19 cellular contexts compared by ENCODE assay signal in genomic region chr16:5064915-5065314, GRCh38. TPM values are rescaled to one million over a fixed set of nuclear protein-coding genes. Genes with fewer than 3 reads are reported as not detected.
DNase-seq lines count a peak whose midpoint lies in the region; ATAC-seq and TF ChIP-seq lines count a peak whose summit lies in the region.
"Had no signal": no experiment of that assay in that cellular context is flagged by ENCODE, and none has a peak within 500 bp of the region (broad histone marks: within the 10 kb centered on the region; RNA-seq: fewer than 3 reads in every experiment).

No MANE protein-coding gene starts in this region.

- peaks cover 9% of the 10 kb centered on the region for H3K4me1 Mint-ChIP-seq in Calu3 (ENCODE audit: low read depth, unreplicated experiment)
- H3K4me1 Mint-ChIP-seq in nephron = peaks cover 6% of the 10 kb centered on the region
- H3K4me1 Mint-ChIP-seq: stimulated activated effector memory CD8-positive, alpha-beta T cell treated with anti-CD3 and anti-CD28 coated beads, Interleukin-12 subunit alpha, Interleukin-12 subunit beta, amount 100 ng/mL, for 72 hours had no signal

- DNase-seq in Calu3 (peak; percentile 25), LHCN-M2 (ENCODE audit: low read depth) (peak; percentile 10), RWPE2 (ENCODE audit: low spot score) (peak; percentile 34)
- DNase-seq in stimulated activated CD4-positive, alpha-beta T cell treated with anti-CD3 and anti-CD28 coated beads, Interleukin-12 subunit alpha, Interleukin-12 subunit beta, amount 100 ng/mL, for 4 hours = no peak
- DNase-seq: activated CD4-positive, alpha-beta T cell treated with anti-CD3 and anti-CD28 coated beads, Interleukin-2, amount 10 ng/mL, durations not matched to agents 7 days and 5 days; activated T-cell treated with anti-CD3 and anti-CD28 coated beads, Interleukin-2, amount 50 U/mL, for 1 hour; AML-193; mesenchymal stem cell had no signal

- no peaks in the 10 kb centered on the region for H3K9me3 ChIP-seq in RWPE2 (ENCODE audit: severe bottlenecking)
- H3K9me3 ChIP-seq: neutrophil, SJSA1 had no signal

- CTCF ChIA-PET in Calu3 (lab: Charles Lee) = no interaction called here

- H3K9me3 Mint-ChIP-seq in Calu3 (ENCODE audit: low read depth, unreplicated experiment) (no peaks in the 10 kb centered on the region), nephron (no peaks in the 10 kb centered on the region)
- H3K9me3 Mint-ChIP-seq: activated CD4-positive, alpha-beta T cell treated with anti-CD3 and anti-CD28 coated beads, Interleukin-2, amount 10 ng/mL, durations not matched to agents 7 days and 5 days; GM23338; stimulated activated effector memory CD8-positive, alpha-beta T cell treated with anti-CD3 and anti-CD28 coated beads, Interleukin-12 subunit alpha, Interleukin-12 subunit beta, amount 100 ng/mL, for 72 hours; type B pancreatic cell had no signal

- TF ChIP-seq CTCF in Calu3 (IDR thresholded peaks at IDR 0.05; ENCODE audit: unreplicated experiment) (no peak), RWPE2 (IDR thresholded peaks at IDR 0.05; ENCODE audit: poor library complexity, severe bottlenecking) (no peak), nephron (IDR thresholded peaks at IDR 0.05; ENCODE audit: unreplicated experiment in 3 of 3) (no peak)

- no TSS peak for BruUV-seq in Calu3 (replicated peaks; lab: Mats Ljungman, UMichigan)

- H3K4me1 ChIP-seq in RWPE2 (ENCODE audit: insufficient read depth, poor library complexity, severe bottlenecking) = no peaks in the 10 kb centered on the region
- H3K4me1 ChIP-seq: SJSA1 had no signal

- H3K27ac Mint-ChIP-seq in Calu3 (ENCODE audit: unreplicated experiment) = no peak overlapping the region
- H3K27ac Mint-ChIP-seq in nephron = peak overlapping the region in 2 of 3 experiments; percentile 54 to 84
- H3K27ac Mint-ChIP-seq: activated CD4-positive, alpha-beta T cell treated with anti-CD3 and anti-CD28 coated beads, Interleukin-2, amount 10 ng/mL, durations not matched to agents 7 days and 5 days; activated naive CD8-positive, alpha-beta T cell; GM23338; type B pancreatic cell had no signal

- H3K4me3 ChIP-seq in RWPE2 (ENCODE audit: severe bottlenecking) = no peak overlapping the region
- H3K4me3 ChIP-seq: GM23338, SJSA1 had no signal

- no peak overlapping the region for H3K4me3 Mint-ChIP-seq in Calu3 (ENCODE audit: low read depth, unreplicated experiment)
- H3K4me3 Mint-ChIP-seq in nephron = peak overlapping the region in 1 of 3 experiments; percentile 17
- H3K4me3 Mint-ChIP-seq: activated CD4-positive, alpha-beta T cell treated with anti-CD3 and anti-CD28 coated beads, Interleukin-2, amount 10 ng/mL, durations not matched to agents 7 days and 5 days; activated naive CD8-positive, alpha-beta T cell; GM23338; stimulated activated effector memory CD8-positive, alpha-beta T cell treated with anti-CD3 and anti-CD28 coated beads, Interleukin-12 subunit alpha, Interleukin-12 subunit beta, amount 100 ng/mL, for 72 hours; type B pancreatic cell had no signal

- intact Hi-C loops in Calu3 (cut with micrococcal nuclease; ENCODE audit: unreplicated experiment) = no loop called here

- no peak overlapping the region for H3K27ac ChIP-seq in RWPE2 (ENCODE audit: poor library complexity, severe bottlenecking)
- H3K27ac ChIP-seq: neutrophil, SJSA1 had no signal

- no peaks in the 10 kb centered on the region for H3K27me3 ChIP-seq in RWPE2 (ENCODE audit: insufficient read depth, poor library complexity, severe bottlenecking)

- H3K27me3 Mint-ChIP-seq in Calu3 (ENCODE audit: unreplicated experiment) (peaks cover 82% of the 10 kb centered on the region), nephron (ENCODE audit: low read depth) (peaks cover 24% of the 10 kb centered on the region)
- H3K27me3 Mint-ChIP-seq: activated CD4-positive, alpha-beta T cell treated with anti-CD3 and anti-CD28 coated beads, Interleukin-2, amount 10 ng/mL, durations not matched to agents 7 days and 5 days; activated naive CD8-positive, alpha-beta T cell had no signal

- H3K36me3 ChIP-seq in RWPE2 (ENCODE audit: low read depth) = no peaks in the 10 kb centered on the region
- H3K36me3 ChIP-seq: neutrophil, SJSA1 had no signal

- ATAC-seq in RWPE2 (ENCODE audit: low read depth) (no peak), HG03378 (IDR thresholded peaks at IDR 0.05; ENCODE audit: unreplicated experiment) (no peak), GM18870 (IDR thresholded peaks at IDR 0.05; ENCODE audit: unreplicated experiment) (no peak), GM21529 (IDR thresholded peaks at IDR 0.05; ENCODE audit: unreplicated experiment) (no peak)
- ATAC-seq: GM23338 had no signal

- no peaks in the 10 kb centered on the region for H3K36me3 Mint-ChIP-seq in Calu3 (ENCODE audit: insufficient read depth, unreplicated experiment)
- H3K36me3 Mint-ChIP-seq in nephron (ENCODE audit: low read depth) = no peaks in the 10 kb centered on the region
- H3K36me3 Mint-ChIP-seq: activated naive CD8-positive, alpha-beta T cell; stimulated activated effector memory CD8-positive, alpha-beta T cell treated with anti-CD3 and anti-CD28 coated beads, Interleukin-12 subunit alpha, Interleukin-12 subunit beta, amount 100 ng/mL, for 72 hours; type B pancreatic cell had no signal

RNA-seq across cellular contexts. Expression of gene C16orf89, which starts 0.8 kb away (rescaled TPM):
- total RNA-seq in Calu3 (2022) = not detected in 2 replicates
- 0.26 TPM in 1 of 2 replicates, not detected in the other for total RNA-seq in LHCN-M2 (2014; rRNA removed)
- polyA plus RNA-seq in LHCN-M2 (2012) = not detected
- total RNA-seq: activated CD4-positive, alpha-beta T cell treated with anti-CD3 and anti-CD28 coated beads, Interleukin-2, amount 10 ng/mL, durations not matched to agents 7 days and 5 days; fibroblast of villous mesenchyme; SJSA1 had no signal

RNA-seq across cellular contexts. Expression of gene ALG1, which starts 6.7 kb away (rescaled TPM):
- total RNA-seq in Calu3 (2022) (38.3 and 41.6 TPM in 2 replicates), LHCN-M2 (2014; rRNA removed) (33.2 and 75.0 TPM in 2 replicates)
- polyA plus RNA-seq in LHCN-M2 (2012) = 25.6 TPM

RNA-seq across cellular contexts. Expression of gene NAGPA, which starts 31.2 kb away (rescaled TPM):
- total RNA-seq in Calu3 (2022) (15.8 and 16.1 TPM in 2 replicates), LHCN-M2 (2014; rRNA removed) (33.7 and 57.6 TPM in 2 replicates)
- polyA plus RNA-seq in LHCN-M2 (2012) = 12.5 TPM

RNA-seq across cellular contexts. Expression of gene EEF2KMT, which starts 32.7 kb away (rescaled TPM):
- 25.6 and 26.1 TPM in 2 replicates for total RNA-seq in Calu3 (2022)
- 26.1 and 30.0 TPM in 2 replicates for total RNA-seq in LHCN-M2 (2014; rRNA removed)
- polyA plus RNA-seq in LHCN-M2 (2012) = 14.9 TPM
